In the genomic region with DNA sequence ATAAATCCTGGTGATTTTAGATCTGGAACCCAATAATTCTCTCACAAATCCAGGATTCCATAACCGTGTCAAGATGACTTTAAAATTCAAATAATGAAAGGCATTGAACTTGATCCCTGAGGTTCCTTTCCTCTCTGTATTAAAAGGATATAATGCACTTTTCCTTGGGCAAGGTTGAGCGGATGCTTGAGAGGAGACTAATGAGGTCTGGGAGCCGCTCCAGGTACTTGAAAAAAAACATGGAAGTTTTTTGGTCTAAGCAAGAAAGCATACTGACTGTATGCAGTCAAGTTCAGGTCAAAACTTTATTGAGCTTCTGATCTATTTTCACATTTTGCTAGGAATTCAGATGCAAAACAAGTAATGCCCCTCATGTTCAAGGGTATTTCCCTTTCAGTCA, we compare ENCODE assay signal across 28 cellular contexts.
"Had no signal": no experiment of that assay in that cellular context is flagged by ENCODE, and none has a peak within 500 bp of the region (broad histone marks: within the 10 kb centered on the region; RNA-seq: fewer than 3 reads in every experiment).

No MANE protein-coding gene starts in this region.

- ATAC-seq: foreskin keratinocyte; gastroesophageal sphincter; heart left ventricle; left lobe of liver; mucosa of descending colon; natural killer cell treated with Interleukin-12 subunit alpha and Interleukin-12 subunit beta and Interleukin-15 and Interleukin-18, amount 100 ng/mL, for 72 hours; pancreas; sciatic nerve had no signal

- DNase-seq: dermis blood vessel endothelial cell; effector memory CD4-positive, alpha-beta T cell; foreskin keratinocyte; heart left ventricle; kidney; mucosa of descending colon; naive B cell; pancreas; stimulated activated CD4-positive, alpha-beta T cell treated with anti-CD3 and anti-CD28 coated beads, Interleukin-12 subunit alpha, Interleukin-12 subunit beta, amount 100 ng/mL, for 4 hours; stimulated activated CD4-positive, alpha-beta T cell treated with anti-CD3 and anti-CD28 coated beads, Interleukin-1b, Interleukin-23, amount 100 ng/mL, for 48 hours; stimulated activated CD4-positive, alpha-beta T cell treated with anti-CD3 and anti-CD28 coated beads, Interleukin-4, amount 100 ng/mL, for 1 hour; stimulated activated CD8-positive, alpha-beta memory T cell treated with anti-CD3 and anti-CD28 coated beads, Interleukin-4, amount 100 ng/mL, for 48 hours; stimulated activated naive CD4-positive, alpha-beta T cell treated with Interleukin-2 at 50 U/mL for 16 hours; substantia nigra; testis; upper lobe of left lung had no signal

- H3K4me3 ChIP-seq: coronary artery, esophagus muscularis mucosa, gastroesophageal sphincter, heart left ventricle, hepatocyte, lung, mucosa of descending colon, pancreas, prostate gland, right atrium auricular region, smooth muscle cell, testis, tibial nerve, upper lobe of left lung had no signal
